Comparison of ENCODE assay signal across 13 cellular contexts in genomic region chr4:61740950-61741638, GRCh38.
DNase-seq lines count a peak whose midpoint lies in the region; ATAC-seq lines count a peak whose summit lies in the region.
"Had no signal": no experiment of that assay in that cellular context is flagged by ENCODE, and none has a peak within 500 bp of the region (broad histone marks: within the 10 kb centered on the region; RNA-seq: fewer than 3 reads in every experiment).

No MANE protein-coding gene starts in this region.

- H3K4me1 Mint-ChIP-seq in immature natural killer cell = no peaks in the 10 kb centered on the region
- no peaks in the 10 kb centered on the region for H3K4me1 Mint-ChIP-seq in activated CD4-positive, alpha-beta memory T cell treated with anti-CD3 and anti-CD28 coated beads, Interleukin-2, amount 10 ng/mL, durations not matched to agents 7 days and 5 days
- H3K4me1 Mint-ChIP-seq: naive thymus-derived CD4-positive, alpha-beta T cell had no signal

- no peak overlapping the region for H2BK15ac ChIP-seq in mesendoderm (replicated peaks; ENCODE audit: low read depth)

- no peaks in the 10 kb centered on the region for H3K36me3 ChIP-seq in mesendoderm (ENCODE audit: control insufficient read depth, insufficient read depth, low read length)
- H3K36me3 ChIP-seq: spleen had no signal

- no peak overlapping the region for H3K27ac ChIP-seq in mesendoderm (ENCODE audit: low read depth, low read length)
- H3K27ac ChIP-seq: spleen had no signal

- H3K27me3 Mint-ChIP-seq in immature natural killer cell (ENCODE audit: low read depth in 3 of 3) = no peaks in the 10 kb centered on the region
- H3K27me3 Mint-ChIP-seq in activated CD4-positive, alpha-beta memory T cell treated with anti-CD3 and anti-CD28 coated beads, Interleukin-2, amount 10 ng/mL, durations not matched to agents 7 days and 5 days = no peaks in the 10 kb centered on the region
- H3K27me3 Mint-ChIP-seq: naive thymus-derived CD4-positive, alpha-beta T cell had no signal

- no peaks in the 10 kb centered on the region for H3K36me3 Mint-ChIP-seq in immature natural killer cell
- no peaks in the 10 kb centered on the region for H3K36me3 Mint-ChIP-seq in activated CD4-positive, alpha-beta memory T cell treated with anti-CD3 and anti-CD28 coated beads, Interleukin-2, amount 10 ng/mL, durations not matched to agents 7 days and 5 days (ENCODE audit: low read depth)
- H3K36me3 Mint-ChIP-seq: naive thymus-derived CD4-positive, alpha-beta T cell had no signal

- no peaks in the 10 kb centered on the region for H3K27me3 ChIP-seq in mesendoderm (ENCODE audit: insufficient read depth, low read length, poor library complexity)
- H3K27me3 ChIP-seq: spleen had no signal

- H3K4me3 ChIP-seq in mesendoderm (ENCODE audit: low read length) = no peak overlapping the region
- H3K4me3 ChIP-seq: spleen had no signal

- H3K79me2 ChIP-seq in mesendoderm (ENCODE audit: control insufficient read depth, insufficient read depth, low read length) = no peaks in the 10 kb centered on the region

- POLR2A ChIA-PET in activated CD4-positive, alpha-beta memory T cell treated with anti-CD3 and anti-CD28 coated beads, Interleukin-2, amount 10 ng/mL, durations not matched to agents 7 days and 5 days (lab: Charles Lee) = no interaction called here

- no peak for ATAC-seq in HG03571 (IDR thresholded peaks at IDR 0.05; ENCODE audit: unreplicated experiment)
- ATAC-seq: naive thymus-derived CD4-positive, alpha-beta T cell had no signal

- no peak overlapping the region for H3K56ac ChIP-seq in mesendoderm (ENCODE audit: low read length)

- no CpG with 5 or more reads among the region's 4 CpGs for WGBS in mesendoderm (ENCODE audit: extremely low coverage, insufficient coverage, low lambda C conversion rate)

- no peak overlapping the region for H2BK120ac ChIP-seq in mesendoderm (ENCODE audit: low read depth, low read length)

- peaks cover 0 to 38% (median 17%) of the 10 kb centered on the region in 6 donors for H3K9me3 Mint-ChIP-seq in immature natural killer cell
- peaks cover 4% of the 10 kb centered on the region for H3K9me3 Mint-ChIP-seq in activated CD4-positive, alpha-beta memory T cell treated with anti-CD3 and anti-CD28 coated beads, Interleukin-2, amount 10 ng/mL, durations not matched to agents 7 days and 5 days

- no peak overlapping the region for H3K4me3 Mint-ChIP-seq in immature natural killer cell
- no peak overlapping the region for H3K4me3 Mint-ChIP-seq in activated CD4-positive, alpha-beta memory T cell treated with anti-CD3 and anti-CD28 coated beads, Interleukin-2, amount 10 ng/mL, durations not matched to agents 7 days and 5 days
- H3K4me3 Mint-ChIP-seq: naive thymus-derived CD4-positive, alpha-beta T cell had no signal

- H3K4ac ChIP-seq in mesendoderm (ENCODE audit: low read depth, low read length) = no peak overlapping the region

- H3K23ac ChIP-seq in mesendoderm (ENCODE audit: low read length) = no peak overlapping the region

- H3K9ac ChIP-seq in mesendoderm (ENCODE audit: low read length) = no peak overlapping the region

- DNase-seq in Ammon's horn (ENCODE audit: low spot score) = peak; percentile 65
- peak; percentile 61 for DNase-seq in NCI-H146 treated with DMSO at 0.1 percent for 48 hours (lab: John Stamatoyannopoulos, UW; ENCODE audit: unreplicated experiment)
- DNase-seq in cerebellum (ENCODE audit: low spot score) = peak; percentile 21
- DNase-seq in mesendoderm = peak; percentile 52
- DNase-seq in immature natural killer cell = no peak
- DNase-seq in activated CD4-positive, alpha-beta memory T cell treated with anti-CD3 and anti-CD28 coated beads, Interleukin-2, amount 10 ng/mL, durations not matched to agents 7 days and 5 days = no peak
- no peak for DNase-seq in NCI-H2227 treated with DMSO at 0.1 percent for 48 hours (lab: John Stamatoyannopoulos, UW)
- DNase-seq: activated T-cell treated with anti-CD3 and anti-CD28 coated beads, Interleukin-2, amount 50 U/mL, for 1 hour; naive thymus-derived CD4-positive, alpha-beta T cell; NCI-H2107; SIG-M5; spleen had no signal

- CTCF ChIA-PET in activated CD4-positive, alpha-beta memory T cell treated with anti-CD3 and anti-CD28 coated beads, Interleukin-2, amount 10 ng/mL, durations not matched to agents 7 days and 5 days (lab: Charles Lee) = no interaction called here

- H3K18ac ChIP-seq in mesendoderm (ENCODE audit: low read length) = no peak overlapping the region

- H2BK5ac ChIP-seq in mesendoderm (ENCODE audit: low read length) = no peak overlapping the region

- H3K4me2 ChIP-seq in mesendoderm (ENCODE audit: low read length) = no peak overlapping the region

- no peak overlapping the region for H2AK5ac ChIP-seq in mesendoderm (ENCODE audit: low read length)

- no peaks in the 10 kb centered on the region for H3K4me1 ChIP-seq in mesendoderm (ENCODE audit: control insufficient read depth, low read depth, low read length)
- H3K4me1 ChIP-seq: spleen had no signal

- H3K27ac Mint-ChIP-seq in immature natural killer cell = no peak overlapping the region
- no peak overlapping the region for H3K27ac Mint-ChIP-seq in activated CD4-positive, alpha-beta memory T cell treated with anti-CD3 and anti-CD28 coated beads, Interleukin-2, amount 10 ng/mL, durations not matched to agents 7 days and 5 days
- H3K27ac Mint-ChIP-seq: naive thymus-derived CD4-positive, alpha-beta T cell had no signal

- H3K79me1 ChIP-seq in mesendoderm (ENCODE audit: low read length) = no peaks in the 10 kb centered on the region

- no peak overlapping the region for H4K5ac ChIP-seq in mesendoderm (ENCODE audit: low read length)

- no peak overlapping the region for H4K8ac ChIP-seq in mesendoderm (ENCODE audit: low read depth, low read length)

Comparison
In these comparisons a context has a peak if more than half of its experiments do, and no peak if none do; other contexts are left out.
1. DNase-seq: peak in Ammon's horn (single experiment), NCI-H146 treated with DMSO at 0.1 percent for 48 hours (single experiment), cerebellum (single experiment) and mesendoderm (single experiment); none in immature natural killer cell (0 of 3), activated CD4-positive, alpha-beta memory T cell treated with anti-CD3 and anti-CD28 coated beads, Interleukin-2, amount 10 ng/mL, durations not matched to agents 7 days and 5 days (single experiment) and NCI-H2227 treated with DMSO at 0.1 percent for 48 hours (single experiment).